Comparison of ENCODE assay signal across 8 cellular contexts in the genomic region with DNA sequence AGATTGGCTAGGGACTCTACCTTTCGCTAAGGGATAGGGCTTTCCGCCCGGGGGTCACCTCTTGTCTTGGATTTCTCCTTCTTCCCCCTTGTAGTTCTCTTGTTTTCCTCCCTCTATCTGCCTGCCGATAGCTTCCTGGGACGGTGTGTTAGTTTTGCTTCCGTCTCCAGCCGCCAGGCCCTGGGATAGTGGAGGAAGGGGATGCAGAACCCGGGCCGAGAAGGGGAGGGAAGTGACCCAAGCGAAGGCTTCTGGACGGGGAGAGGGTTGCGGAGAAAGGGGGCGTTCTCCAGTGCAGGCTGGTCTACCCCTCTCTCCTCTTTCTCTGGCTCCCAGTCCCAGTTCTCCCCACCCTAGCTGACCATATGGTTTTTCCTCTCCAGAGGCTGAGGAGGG. TPM values are rescaled to one million over a fixed set of nuclear protein-coding genes. Genes with fewer than 3 reads are reported as not detected.
A peak's percentile ranks its signal among the peaks of the same experiment; 100 is the strongest.
DNase-seq lines count a peak whose midpoint lies in the region; ATAC-seq, FAIRE-seq and TF ChIP-seq lines count a peak whose summit lies in the region.

No MANE protein-coding gene starts in this region.

- no peaks in the 10 kb centered on the region for H3K27me3 Mint-ChIP-seq in endodermal cell (ENCODE audit: insufficient read depth)
- H3K27me3 Mint-ChIP-seq in naive B cell = peaks cover 20 to 48% (median 29%) of the 10 kb centered on the region in 3 donors

- H3K36me3 ChIP-seq in Panc1 (ENCODE audit: control insufficient read depth, insufficient read depth, low read length) (no peaks in the 10 kb centered on the region), endodermal cell (ENCODE audit: control insufficient read depth, insufficient read depth, low read length) (peaks cover 24% of the 10 kb centered on the region)

- no peaks in the 10 kb centered on the region for H3K9me3 Mint-ChIP-seq in endodermal cell
- H3K9me3 Mint-ChIP-seq in naive B cell = no peaks in the 10 kb centered on the region

- H3K4me1 Mint-ChIP-seq in endodermal cell = peaks cover 24% of the 10 kb centered on the region
- H3K4me1 Mint-ChIP-seq in naive B cell = peaks cover 13 to 28% (median 27%) of the 10 kb centered on the region in 3 donors

- WGBS in endodermal cell (ENCODE audit: insufficient coverage in 1 of 2, insufficient read length in 1 of 2), 2 experiments = 0% methylated on average over 5 to 13 of the region's 13 CpGs

- H3K27ac ChIP-seq in Panc1 (ENCODE audit: low read length) (peak overlapping the region; percentile 87), endodermal cell (ENCODE audit: low read depth, low read length) (no peak overlapping the region)

- DNase-seq in NCI-H2029 treated with DMSO at 0.1 percent for 48 hours (lab: John Stamatoyannopoulos, UW) = peak; percentile 40
- DNase-seq in NCI-H2029 (lab: John Stamatoyannopoulos, UW) = no peak
- no peak for DNase-seq in Panc1 (ENCODE audit: low read depth, low spot score)
- DNase-seq in endodermal cell = peak; percentile 84
- peak; percentile 5 for DNase-seq in naive B cell
- DNase-seq in frontal cortex (ENCODE audit: low spot score in 2 of 2) = no peak

- ATAC-seq in Panc1 = peak; percentile 6; the same call in 1 of the 2 replicates
- no peak for ATAC-seq in naive B cell (ENCODE audit: low read depth in 2 of 2)
- ATAC-seq in HG03460 (IDR thresholded peaks at IDR 0.05; ENCODE audit: unreplicated experiment) = no peak
- ATAC-seq in GM18861 (IDR thresholded peaks at IDR 0.05; ENCODE audit: unreplicated experiment) = no peak

- FAIRE-seq in frontal cortex (lab: Jason Lieb, UNC) = no peak

- POLR2A ChIA-PET in Panc1 (lab: Charles Lee) = interaction anchor here (0.6 to 0.7 kb wide), 3 partner anchors 13 to 324 kb away, joined by 3 to 7 read pairs (median 6); no protein-coding TSS in a partner anchor

- TF ChIP-seq CTCF in Panc1 (IDR thresholded peaks at IDR 0.05) = no peak
- peak; percentile 33 for TF ChIP-seq CTCF in endodermal cell (conservative IDR thresholded peaks at IDR 0.05)

- in situ Hi-C loops in Panc1 (cut with HindIII; ENCODE audit: low pct_unique_long_range_greater_than_20kb, low sequenced_read_pairs) = no loop called here

- CTCF ChIA-PET in Panc1 (lab: Charles Lee) = no interaction called here

- peaks cover 35% of the 10 kb centered on the region for H3K4me1 ChIP-seq in Panc1 (ENCODE audit: control insufficient read depth, insufficient read depth, low read length)
- H3K4me1 ChIP-seq in endodermal cell (ENCODE audit: control insufficient read depth, insufficient read depth, low read length) = no peaks in the 10 kb centered on the region

- no TSS peak for BruUV-seq in Panc1 (replicated peaks; lab: Mats Ljungman, UMichigan)

- H3K4me3 Mint-ChIP-seq in endodermal cell (peak overlapping the region; percentile 85), naive B cell (peak overlapping the region; percentile 91 to 98 (median 98))

- intact Hi-C loops in Panc1 (cut with micrococcal nuclease; ENCODE audit: unreplicated experiment) = loop anchor here (10.0 kb wide), 1 partner anchor 96 kb away; no protein-coding TSS in a partner anchor

- peak overlapping the region; percentile 85 to 98 for H3K4me3 ChIP-seq in Panc1 (ENCODE audit: low read depth in 2 of 2, low read length in 2 of 2)
- H3K4me3 ChIP-seq in endodermal cell (ENCODE audit: low read length) = peak overlapping the region; percentile 91

- H3K27ac Mint-ChIP-seq in endodermal cell (peak overlapping the region; percentile 98), naive B cell (peak overlapping the region in 2 of 6 donors; percentile 56 to 73)

- H3K9me3 ChIP-seq in Panc1 (ENCODE audit: control insufficient read depth, insufficient read depth, low read depth, low read length) (no peaks in the 10 kb centered on the region), endodermal cell (ENCODE audit: control insufficient read depth, low read length) (no peaks in the 10 kb centered on the region)

- H3K9ac ChIP-seq in endodermal cell (ENCODE audit: extremely low read depth, low read length, poor library complexity, severe bottlenecking) = peak overlapping the region; percentile 84

- H3K36me3 Mint-ChIP-seq in endodermal cell (ENCODE audit: low read depth) (peaks cover 27% of the 10 kb centered on the region), naive B cell (no peaks in the 10 kb centered on the region)

- H3K27me3 ChIP-seq in Panc1 (ENCODE audit: control insufficient read depth, insufficient read depth, low read length) = no peaks in the 10 kb centered on the region
- no peaks in the 10 kb centered on the region for H3K27me3 ChIP-seq in endodermal cell (ENCODE audit: control insufficient read depth, insufficient read depth, low read length, poor library complexity, severe bottlenecking)

RNA-seq across cellular contexts. Expression of a gene that starts 0.9 kb away (rescaled TPM):
- 66.4 TPM for total RNA-seq in Panc1 (2021; ENCODE audit: unreplicated experiment)
- polyA plus RNA-seq in Panc1 (2012; ENCODE audit: insufficient read length) = 68.5 TPM
- 10 to 100 TPM; 12.7 to 18.3 TPM for total RNA-seq in endodermal cell
- 8.4 TPM for polyA plus RNA-seq in endodermal cell (2013, experiment 1 of 2)
- polyA plus RNA-seq in endodermal cell (2013, experiment 2 of 2) = 7.3 TPM
- polyA plus RNA-seq in naive B cell (ENCODE audit: low read depth in 6 of 6) = 1 to 10 TPM in 4 of 6 donors, under 1 TPM in 1, not detected in 1; 0.43 to 1.6 (median 1.1) TPM
- total RNA-seq in frontal cortex = 9.8 TPM

RNA-seq across cellular contexts. Expression of a gene that starts 29.8 kb away (rescaled TPM):
- total RNA-seq in Panc1 (2021; ENCODE audit: unreplicated experiment) (10.2 TPM), endodermal cell (10 to 100 TPM; 39.7 to 39.9 TPM), frontal cortex (2.0 TPM)
- polyA plus RNA-seq in Panc1 (2012; ENCODE audit: insufficient read length) = 7.4 TPM
- 14.2 TPM for polyA plus RNA-seq in endodermal cell (2013, experiment 1 of 2)
- polyA plus RNA-seq in endodermal cell (2013, experiment 2 of 2) = 10.8 TPM
- under 1 TPM in 3 of 6 donors, not detected in 3; 0.07 to 0.43 (median 0.13) TPM for polyA plus RNA-seq in naive B cell (ENCODE audit: low read depth in 6 of 6)

Comparison
In these comparisons a context has a peak if more than half of its experiments do, and no peak if none do; other contexts are left out.
1. DNase-seq: peak in NCI-H2029 treated with DMSO at 0.1 percent for 48 hours (single experiment), endodermal cell (single experiment) and naive B cell (single experiment); none in NCI-H2029 (single experiment), Panc1 (single experiment) and frontal cortex (0 of 2).